In genomic region chr14:99351166-99352007, GRCh38 we compare ENCODE assay signal across 24 cellular contexts.
DNase-seq lines count a peak whose midpoint lies in the region; ATAC-seq and TF ChIP-seq lines count a peak whose summit lies in the region.
"Had no signal": no experiment of that assay in that cellular context is flagged by ENCODE, and none has a peak within 500 bp of the region (broad histone marks: within the 10 kb centered on the region; RNA-seq: fewer than 3 reads in every experiment).

No MANE protein-coding gene starts in this region.

- CTCF ChIA-PET in A673 (lab: Charles Lee) (interaction anchor here (0.6 kb wide), 1 partner anchor 252 kb away, joined by 11 read pairs; no protein-coding TSS in a partner anchor), HCT116 (lab: Charles Lee) (no interaction called here)

- RAD21 ChIA-PET in HCT116 (lab: Charles Lee; ENCODE audit: low non-redundant PET in 1 of 2, low total read pairs in 2 of 2, uncharacterized antibody in 2 of 2, unreplicated experiment in 2 of 2), result interaction anchor here in 1 of 2 experiments (1.1 kb wide), 1 partner anchor 31 kb away, joined by 3 read pairs; no protein-coding TSS in a partner anchor

- no peaks in the 10 kb centered on the region for H3K9me3 ChIP-seq in A673 (ENCODE audit: low read depth, low read length, poor library complexity, severe bottlenecking)
- no peaks in the 10 kb centered on the region for H3K9me3 ChIP-seq in HCT116 (ENCODE audit: control insufficient read depth in 1 of 2, insufficient read depth in 1 of 2, low read depth in 1 of 2, low read length in 2 of 2)
- no peaks in the 10 kb centered on the region for H3K9me3 ChIP-seq in OCI-LY3 (ENCODE audit: insufficient read depth, low read length)
- H3K9me3 ChIP-seq: adrenal gland, BLaER1, left lung, SJCRH30 had no signal

- BruUV-seq in A673 (replicated peaks; lab: Mats Ljungman, UMichigan), result no TSS peak
- BruUV-seq in HCT116 (replicated peaks; lab: Mats Ljungman, UMichigan), result no TSS peak

- no peak overlapping the region for H3K4me3 ChIP-seq in A673 (ENCODE audit: low read depth, low read length, poor library complexity, severe bottlenecking)
- no peak overlapping the region for H3K4me3 ChIP-seq in HCT116 (replicated peaks in 1 of 2; ENCODE audit: low read depth in 1 of 2, low read length in 2 of 2)
- no peak overlapping the region for H3K4me3 ChIP-seq in OCI-LY3 (ENCODE audit: low read length)
- H3K4me3 ChIP-seq: adrenal gland, BLaER1, left lung, SJCRH30 had no signal

- H3K4me1 ChIP-seq in A673 (ENCODE audit: insufficient read depth, low read length, poor library complexity, severe bottlenecking) (peaks cover 9% of the 10 kb centered on the region), HCT116 (ENCODE audit: control insufficient read depth in 1 of 2, insufficient read depth in 2 of 2, low read length in 2 of 2) (no peaks in the 10 kb centered on the region), OCI-LY3 (ENCODE audit: low read length) (no peaks in the 10 kb centered on the region)
- H3K4me1 ChIP-seq: adrenal gland, BLaER1, foreskin keratinocyte, left lung had no signal

- ATAC-seq in HCT116, result peak; percentile 55
- ATAC-seq in left colon, result no peak
- no peak for ATAC-seq in HG03432 (IDR thresholded peaks at IDR 0.05; ENCODE audit: unreplicated experiment)
- ATAC-seq: esophagus mucosa; foreskin keratinocyte; left lung; naive thymus-derived CD4-positive, alpha-beta T cell had no signal

- no peak overlapping the region for H3K27ac ChIP-seq in A673 (ENCODE audit: low read depth, low read length, poor library complexity, severe bottlenecking)
- no peak overlapping the region for H3K27ac ChIP-seq in HCT116 (ENCODE audit: low read depth, low read length)
- no peak overlapping the region for H3K27ac ChIP-seq in OCI-LY3 (ENCODE audit: low read length)
- H3K27ac ChIP-seq: adrenal gland, BLaER1, foreskin keratinocyte, KMS-11, left lung, SJCRH30 had no signal

- TF ChIP-seq CTCF in A673 (conservative IDR thresholded peaks at IDR 0.05; ENCODE audit: low read depth, low read length) (peak; percentile 30; the same call in 1 of the 2 replicates), HCT116 (IDR thresholded peaks at IDR 0.05 in 2 of 3, conservative IDR thresholded peaks at IDR 0.05 in 1 of 3; ENCODE audit: borderline replicate concordance in 1 of 3, insufficient read depth in 1 of 3, low read depth in 2 of 3, low read length in 2 of 3) (peak in 2 of 3 experiments; percentile 27 to 50; a peak in 2 of 6 replicates), OCI-LY3 (IDR thresholded peaks at IDR 0.05; ENCODE audit: low read depth, low read length) (0 out of 2 replicates have a peak, but pooled peaks have one; percentile 6)

- POLR2A ChIA-PET in A673 (lab: Charles Lee; ENCODE audit: low non-redundant PET), result no interaction called here
- POLR2A ChIA-PET in HCT116 (lab: Charles Lee), result no interaction called here

- no peak for TF ChIP-seq RAD21 in HCT116 (IDR thresholded peaks at IDR 0.05; ENCODE audit: low read depth)

- H4K20me1 ChIP-seq in HCT116 (ENCODE audit: insufficient read depth) (no peaks in the 10 kb centered on the region), OCI-LY3 (ENCODE audit: insufficient read depth, low read length) (no peaks in the 10 kb centered on the region)
- H4K20me1 ChIP-seq: BLaER1 had no signal

- H3K27me3 ChIP-seq in A673 (replicated peaks; ENCODE audit: insufficient read depth, low read depth, low read length, poor library complexity) (no peaks in the 10 kb centered on the region), HCT116 (ENCODE audit: insufficient read depth, low read length) (peaks cover 7% of the 10 kb centered on the region; the same call in 1 of the 2 replicates), OCI-LY3 (ENCODE audit: low read depth, low read length) (no peaks in the 10 kb centered on the region; the same call in 1 of the 2 replicates)
- H3K27me3 ChIP-seq: adrenal gland, BLaER1, foreskin keratinocyte, SJCRH30 had no signal

- H2AFZ ChIP-seq in HCT116 (ENCODE audit: low read depth, low read length, poor library complexity, severe bottlenecking) (no peak overlapping the region), OCI-LY3 (ENCODE audit: low read depth, low read length) (no peak overlapping the region)

- H3K79me2 ChIP-seq in HCT116 (ENCODE audit: insufficient read depth, low read length) (no peaks in the 10 kb centered on the region), OCI-LY3 (ENCODE audit: low read length) (no peaks in the 10 kb centered on the region)

- no peak for TF ChIP-seq POLR2A in HCT116 (IDR thresholded peaks at IDR 0.05; ENCODE audit: borderline replicate concordance, extremely low read depth, insufficient read depth, insufficient read length)

- intact Hi-C loops in A673 (cut with micrococcal nuclease; ENCODE audit: unreplicated experiment), result no loop called here
- intact Hi-C loops in HCT116 (cut with micrococcal nuclease), result no loop called here
- intact Hi-C loops in left colon (cut with DNase I, micrococcal nuclease), result no loop called here

- H3K9ac ChIP-seq in HCT116 (ENCODE audit: low read length), result no peak overlapping the region
- H3K9ac ChIP-seq in OCI-LY3 (ENCODE audit: low read length), result no peak overlapping the region
- H3K9ac ChIP-seq: BLaER1, KMS-11 had no signal

- DNase-seq in A673 (ENCODE audit: low spot score) (no peak), HCT116 (ENCODE audit: low read depth, low spot score) (no peak), mesenteric fat pad (ENCODE audit: low spot score) (peak; percentile 68), LoVo (ENCODE audit: low spot score) (no peak), left colon (no peak)
- no peak for DNase-seq in stimulated activated CD4-positive, alpha-beta T cell treated with anti-CD3 and anti-CD28 coated beads, Interleukin-2, amount 100 ng/mL, for 48 hours
- DNase-seq: adrenal gland; COR-L47; effector memory CD4-positive, alpha-beta T cell; foreskin keratinocyte; left lung; mesendoderm; naive thymus-derived CD4-positive, alpha-beta T cell; NCI-H187 treated with DMSO at 0.1 percent for 48 hours; NCI-H82; occipital lobe; SJCRH30; small intestine; stimulated activated CD4-positive, alpha-beta T cell treated with anti-CD3 and anti-CD28 coated beads, Interleukin-1b, Interleukin-23, amount 100 ng/mL, for 48 hours had no signal

- H3K4me2 ChIP-seq in HCT116 (ENCODE audit: low read length) (no peak overlapping the region), OCI-LY3 (ENCODE audit: low read length) (no peak overlapping the region)
- H3K4me2 ChIP-seq: BLaER1, KMS-11 had no signal

- H3K36me3 ChIP-seq in A673 (ENCODE audit: insufficient read depth, low read length, poor library complexity, severe bottlenecking) (no peaks in the 10 kb centered on the region), HCT116 (ENCODE audit: control insufficient read depth in 1 of 2, insufficient read depth in 2 of 2, low read length in 2 of 2) (no peaks in the 10 kb centered on the region), OCI-LY3 (replicated peaks; ENCODE audit: low read depth, low read length) (no peaks in the 10 kb centered on the region)
- H3K36me3 ChIP-seq: adrenal gland, BLaER1, left lung, SJCRH30 had no signal

- no peaks in the 10 kb centered on the region for H3K9me2 ChIP-seq in HCT116 (ENCODE audit: insufficient read depth)

TF ChIP-seq in HCT116, 20 proteins besides CTCF, POLR2A, EP300 and RAD21:
- TF ChIP-seq SRF (IDR thresholded peaks at IDR 0.05; ENCODE audit: low read depth), result no peak
